ENCODE assay signal across 8 cellular contexts in the genomic region with DNA sequence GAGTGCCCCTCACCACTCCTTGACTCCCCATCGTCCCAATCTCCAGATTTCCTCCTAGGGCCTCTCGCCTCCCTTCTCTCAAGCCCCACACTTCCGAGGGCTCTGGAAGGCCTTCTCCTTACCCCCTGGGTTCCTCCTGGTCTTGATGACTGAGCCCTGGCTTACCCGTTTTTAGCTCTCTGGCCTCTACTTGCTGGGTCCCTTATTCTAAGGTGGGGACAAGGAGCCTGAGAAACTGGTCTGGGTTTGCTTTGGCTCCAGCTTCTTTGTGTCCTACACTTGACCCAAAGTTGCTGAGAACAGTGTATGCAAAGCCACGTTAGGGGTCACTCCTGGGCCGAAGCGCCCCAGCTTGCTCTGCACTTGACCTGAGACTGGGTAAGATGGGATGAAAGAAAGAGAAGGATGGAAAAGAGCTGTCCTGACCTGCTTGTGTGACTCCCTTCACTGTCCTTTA. TPM values are rescaled to one million over a fixed set of nuclear protein-coding genes. Genes with fewer than 3 reads are reported as not detected.
DNase-seq lines count a peak whose midpoint lies in the region; ATAC-seq, FAIRE-seq and TF ChIP-seq lines count a peak whose summit lies in the region.

No MANE protein-coding gene starts in this region.

- peak; percentile 11 for DNase-seq in NCI-H146 (lab: John Stamatoyannopoulos, UW)
- DNase-seq in NCI-H146 treated with DMSO at 0.1 percent for 48 hours (lab: John Stamatoyannopoulos, UW; ENCODE audit: unreplicated experiment): no peak
- peak; percentile 9 for DNase-seq in T-helper 2 cell treated with Interferon-gamma antibody and Interleukin-4, amounts not matched to agents 5 μg/mL and 100 μg/mL, for 36 hours (ENCODE audit: low spot score)
- peak; percentile 50 for DNase-seq in endothelial cell of umbilical vein (ENCODE audit: low read depth, low spot score)
- DNase-seq in naive B cell: peak; percentile 3
- no peak for DNase-seq in SHP77 (lab: John Stamatoyannopoulos, UW)

- H2AFZ ChIP-seq in endothelial cell of umbilical vein (ENCODE audit: low read depth, low read length): peak overlapping the region; percentile 81

- ATAC-seq in HG02763 (IDR thresholded peaks at IDR 0.05; ENCODE audit: unreplicated experiment) (peak; percentile 21), naive B cell (ENCODE audit: low read depth in 2 of 2) (peak; percentile 2 to 5), HG02840 (IDR thresholded peaks at IDR 0.05; ENCODE audit: low FRiP score, unreplicated experiment) (no peak)

- H3K27me3 Mint-ChIP-seq in T-helper 2 cell treated with Interferon-gamma antibody and Interleukin-4, amounts not matched to agents 5 μg/mL and 100 μg/mL, for 36 hours (ENCODE audit: low read depth): no peaks in the 10 kb centered on the region
- no peaks in the 10 kb centered on the region for H3K27me3 Mint-ChIP-seq in naive B cell

- H3K4me1 ChIP-seq in endothelial cell of umbilical vein (ENCODE audit: control insufficient read depth, extremely low read depth, insufficient read depth, low read length): peaks cover 9% of the 10 kb centered on the region

- peak overlapping the region; percentile 70 for H3K4me2 ChIP-seq in endothelial cell of umbilical vein (ENCODE audit: insufficient read depth, low read length)

- POLR2A ChIA-PET in endothelial cell of umbilical vein (lab: Charles Lee): interaction anchor here (1.0 kb wide), 1 partner anchor 12 kb away, joined by 4 read pairs; no protein-coding TSS in a partner anchor

- H3K36me3 Mint-ChIP-seq in T-helper 2 cell treated with Interferon-gamma antibody and Interleukin-4, amounts not matched to agents 5 μg/mL and 100 μg/mL, for 36 hours (ENCODE audit: low read depth): peaks cover 20% of the 10 kb centered on the region
- peaks cover 0 to 4% of the 10 kb centered on the region in 2 donors for H3K36me3 Mint-ChIP-seq in naive B cell

- no peaks in the 10 kb centered on the region for H4K20me1 ChIP-seq in endothelial cell of umbilical vein (replicated peaks; ENCODE audit: control insufficient read depth, extremely low read depth, insufficient read depth, low read length)

- CTCF ChIA-PET in endothelial cell of umbilical vein (lab: Charles Lee): interaction anchor here (0.9 to 2.2 kb wide), 5 partner anchors 11 to 362 kb away, joined by 3 to 11 read pairs (median 3); no protein-coding TSS in a partner anchor

- TF ChIP-seq POLR2A in endothelial cell of umbilical vein (IDR thresholded peaks at IDR 0.05; ENCODE audit: low read depth, low read length): no peak

- H3K27ac Mint-ChIP-seq in T-helper 2 cell treated with Interferon-gamma antibody and Interleukin-4, amounts not matched to agents 5 μg/mL and 100 μg/mL, for 36 hours: peak overlapping the region; percentile 98
- H3K27ac Mint-ChIP-seq in naive B cell: peak overlapping the region; percentile 94 to 99 (median 98)

- H3K9ac ChIP-seq in endothelial cell of umbilical vein (replicated peaks; ENCODE audit: extremely low read depth, insufficient read depth, low read length): peak overlapping the region; percentile 96

- peak overlapping the region; percentile 100 for H3K4me3 Mint-ChIP-seq in T-helper 2 cell treated with Interferon-gamma antibody and Interleukin-4, amounts not matched to agents 5 μg/mL and 100 μg/mL, for 36 hours
- H3K4me3 Mint-ChIP-seq in naive B cell: peak overlapping the region; percentile 94 to 100 (median 98)

- H3K36me3 ChIP-seq in endothelial cell of umbilical vein (ENCODE audit: control insufficient read depth in 2 of 2, extremely low read depth in 1 of 2, insufficient read depth in 2 of 2, low read length in 2 of 2): peaks cover 0 to 2% of the 10 kb centered on the region in 2 experiments

- H3K9me1 ChIP-seq in endothelial cell of umbilical vein (replicated peaks; ENCODE audit: control insufficient read depth, extremely low read depth, insufficient read depth, low read length): no peaks in the 10 kb centered on the region

- H3K79me2 ChIP-seq in endothelial cell of umbilical vein (ENCODE audit: control insufficient read depth, insufficient read depth, low read length): peaks cover 23% of the 10 kb centered on the region

- peak overlapping the region; percentile 46 for H3K27ac ChIP-seq in endothelial cell of umbilical vein (ENCODE audit: insufficient read depth, low read depth, low read length)

- H3K4me1 Mint-ChIP-seq in T-helper 2 cell treated with Interferon-gamma antibody and Interleukin-4, amounts not matched to agents 5 μg/mL and 100 μg/mL, for 36 hours (ENCODE audit: low read depth): peaks cover 31% of the 10 kb centered on the region
- H3K4me1 Mint-ChIP-seq in naive B cell: peaks cover 37 to 41% (median 38%) of the 10 kb centered on the region in 3 donors

- no peak for FAIRE-seq in endothelial cell of umbilical vein (lab: Jason Lieb, UNC)

- TF ChIP-seq CTCF in endothelial cell of umbilical vein (IDR thresholded peaks at IDR 0.05; ENCODE audit: extremely low read depth in 1 of 2, insufficient read depth in 1 of 2, low read depth in 1 of 2, low read length in 2 of 2): no peak

- H3K9me3 Mint-ChIP-seq in T-helper 2 cell treated with Interferon-gamma antibody and Interleukin-4, amounts not matched to agents 5 μg/mL and 100 μg/mL, for 36 hours: no peaks in the 10 kb centered on the region
- no peaks in the 10 kb centered on the region for H3K9me3 Mint-ChIP-seq in naive B cell

- intact Hi-C loops in endothelial cell of umbilical vein (cut with micrococcal nuclease): no loop called here

- dilution Hi-C loops in endothelial cell of umbilical vein (cut with MboI; ENCODE audit: extremely low pct_ligation_motif_present, low sequenced_read_pairs): no loop called here

- TSS peak; percentile 37 for BruUV-seq in endothelial cell of umbilical vein (replicated peaks; lab: Mats Ljungman, UMichigan)

- H3K9me3 ChIP-seq in endothelial cell of umbilical vein (replicated peaks; ENCODE audit: control insufficient read depth, insufficient read depth, low read length): no peaks in the 10 kb centered on the region

- peak overlapping the region; percentile 57 to 94 (median 87) for H3K4me3 ChIP-seq in endothelial cell of umbilical vein (replicated peaks in 1 of 3; ENCODE audit: insufficient read depth in 1 of 3, low read depth in 1 of 3, low read length in 3 of 3)

- no peaks in the 10 kb centered on the region for H3K27me3 ChIP-seq in endothelial cell of umbilical vein (ENCODE audit: control insufficient read depth in 2 of 2, insufficient read depth in 2 of 2, low read length in 2 of 2)

TF ChIP-seq in endothelial cell of umbilical vein, 7 proteins besides CTCF, POLR2A, EP300 and RAD21:
- TF ChIP-seq FOS (IDR thresholded peaks at IDR 0.05; ENCODE audit: borderline replicate concordance, insufficient read depth, low read length) (no peak), GATA2 (IDR thresholded peaks at IDR 0.05; ENCODE audit: insufficient read depth, insufficient read length, low read depth, low read length) (no peak), MYC (IDR thresholded peaks at IDR 0.05; ENCODE audit: low read depth, low read length) (no peak), EZH2 (IDR thresholded peaks at IDR 0.05; ENCODE audit: borderline replicate concordance, low read depth, low read length, severe bottlenecking) (no peak), POLR2AphosphoS5 (IDR thresholded peaks at IDR 0.05; ENCODE audit: insufficient read depth, low read depth, low read length) (no peak), JUN (IDR thresholded peaks at IDR 0.05; ENCODE audit: borderline replicate concordance, insufficient read depth, insufficient read length, low read depth) (no peak)
- TF ChIP-seq, protein P1, sequence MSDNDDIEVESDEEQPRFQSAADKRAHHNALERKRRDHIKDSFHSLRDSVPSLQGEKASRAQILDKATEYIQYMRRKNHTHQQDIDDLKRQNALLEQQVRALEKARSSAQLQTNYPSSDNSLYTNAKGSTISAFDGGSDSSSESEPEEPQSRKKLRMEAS (IDR thresholded peaks at IDR 0.05; ENCODE audit: insufficient read depth, insufficient read length): no peak

RNA-seq across cellular contexts. Expression of a gene that starts 0.8 kb away (rescaled TPM):
- total RNA-seq in endothelial cell of umbilical vein: 28.6 and 35.2 TPM in 2 replicates
- 25.1 and 25.3 TPM in 2 replicates for polyA plus RNA-seq in endothelial cell of umbilical vein
- 28.0 and 30.4 TPM in 2 replicates for polyA plus RNA-seq in endothelial cell of umbilical vein (2011; cell fraction: cytosol; rRNA removed)
- 37.2 and 39.0 TPM in 2 replicates for polyA plus RNA-seq in endothelial cell of umbilical vein (2011; cell fraction: nucleus; rRNA removed)
- 15.0 and 15.7 TPM in 2 replicates for polyA plus RNA-seq in endothelial cell of umbilical vein (2012)
- 32.7 and 36.1 TPM in 2 replicates for polyA minus RNA-seq in endothelial cell of umbilical vein
- polyA minus RNA-seq in endothelial cell of umbilical vein (2011; cell fraction: cytosol; rRNA and poly(A)+ RNA removed): 9.3 TPM
- polyA minus RNA-seq in endothelial cell of umbilical vein (2011; cell fraction: nucleus; rRNA and poly(A)+ RNA removed): 26.4 and 36.7 TPM in 2 replicates
- 10 to 100 TPM; 12.3 to 23.2 (median 16.5) TPM for polyA plus RNA-seq in naive B cell (ENCODE audit: low read depth in 6 of 6)

RNA-seq across cellular contexts. Expression of a gene that starts 16.7 kb away (rescaled TPM):
- 56.5 and 60.1 TPM in 2 replicates for total RNA-seq in endothelial cell of umbilical vein
- polyA plus RNA-seq in endothelial cell of umbilical vein (16.9 and 17.2 TPM in 2 replicates), naive B cell (ENCODE audit: low read depth in 6 of 6) (10 to 100 TPM; 25.0 to 39.1 (median 32.7) TPM)
- 30.0 and 31.4 TPM in 2 replicates for polyA plus RNA-seq in endothelial cell of umbilical vein (2011; cell fraction: cytosol; rRNA removed)
- 74.5 and 87.1 TPM in 2 replicates for polyA plus RNA-seq in endothelial cell of umbilical vein (2011; cell fraction: nucleus; rRNA removed)
- polyA plus RNA-seq in endothelial cell of umbilical vein (2012): 27.9 and 28.5 TPM in 2 replicates
- polyA minus RNA-seq in endothelial cell of umbilical vein: 27.8 and 34.5 TPM in 2 replicates
- 15.3 TPM for polyA minus RNA-seq in endothelial cell of umbilical vein (2011; cell fraction: cytosol; rRNA and poly(A)+ RNA removed)
- 46.1 and 60.7 TPM in 2 replicates for polyA minus RNA-seq in endothelial cell of umbilical vein (2011; cell fraction: nucleus; rRNA and poly(A)+ RNA removed)

Comparison
In these comparisons a context has a peak if more than half of its experiments do, and no peak if none do; other contexts are left out.
1. DNase-seq: peak in NCI-H146 (single experiment), T-helper 2 cell treated with Interferon-gamma antibody and Interleukin-4, amounts not matched to agents 5 μg/mL and 100 μg/mL, for 36 hours (single experiment), endothelial cell of umbilical vein (single experiment) and naive B cell (single experiment); none in NCI-H146 treated with DMSO at 0.1 percent for 48 hours (single experiment) and SHP77 (0 of 2).